In the genomic region with DNA sequence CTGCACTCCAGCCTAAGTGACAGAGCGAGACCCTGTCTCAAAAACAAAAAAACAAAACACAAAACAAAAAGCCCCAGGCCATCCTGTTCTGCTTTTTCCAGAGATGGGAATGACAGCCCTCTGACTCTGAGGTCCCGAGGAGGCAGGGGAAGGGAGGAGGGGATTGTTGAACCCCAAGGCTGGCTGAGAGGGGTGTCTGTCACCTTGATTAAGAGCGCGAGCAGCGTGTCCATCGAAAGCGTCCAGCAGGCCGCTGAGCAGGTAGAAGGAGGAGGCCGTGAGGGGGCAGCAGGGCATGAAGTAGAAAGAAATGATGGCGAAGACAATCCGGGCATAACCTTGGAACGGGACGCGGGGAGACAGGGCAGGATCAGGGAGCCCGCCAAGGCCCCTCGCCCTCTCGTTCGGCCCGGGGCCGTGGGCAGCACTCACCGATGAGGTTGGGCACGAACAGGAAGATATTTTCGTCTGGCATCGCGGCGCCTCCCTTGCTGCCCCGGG, we compare ENCODE assay signal across 8 cellular contexts. TPM values are rescaled to one million over a fixed set of nuclear protein-coding genes. Genes with fewer than 3 reads are reported as not detected.
DNase-seq lines count a peak whose midpoint lies in the region; ATAC-seq, FAIRE-seq and TF ChIP-seq lines count a peak whose summit lies in the region.

No MANE protein-coding gene starts in this region.

- RAD21 ChIA-PET in GM12878 (lab: Charles Lee; ENCODE audit: unreplicated experiment) = no interaction called here

- no peaks in the 10 kb centered on the region for H4K20me1 ChIP-seq in GM12878 (ENCODE audit: control insufficient read depth, insufficient read depth)

- no peak for TF ChIP-seq RAD21 in GM12878 (IDR thresholded peaks at IDR 0.05; ENCODE audit: insufficient read depth, low read depth, low read length)

- H3K4me2 ChIP-seq in GM12878 (ENCODE audit: control insufficient read depth, insufficient read depth) = peak overlapping the region; percentile 48

- CTCF ChIA-PET in GM12878 (lab: Yijun Ruan, JAX) = interaction anchor here (0.6 to 1.5 kb wide), 2 partner anchors 15 to 164 kb away, joined by 3 to 6 read pairs; no protein-coding TSS in a partner anchor

- BruUV-seq in GM12878 (replicated peaks; lab: Mats Ljungman, UMichigan) = TSS peak; percentile 88

- whole genome bisulfite sequencing in GM12878 (ENCODE audit: insufficient coverage, insufficient replicate concordance, low lambda C conversion rate, missing lambda C conversion rate) = under 1% methylated on average over 27 of the region's 27 CpGs

- peak overlapping the region; percentile 81 for H3K4me3 ChIP-seq in Jurkat, Clone E6-1 (ENCODE audit: low read length)
- H3K4me3 ChIP-seq in GM12878 = peak overlapping the region; percentile 92
- H3K4me3 ChIP-seq in kidney epithelial cell (ENCODE audit: low read depth, low read length) = peak overlapping the region; percentile 85

- no peaks in the 10 kb centered on the region for H3K9me3 ChIP-seq in GM12878 (replicated peaks; ENCODE audit: control insufficient read depth, insufficient read depth, low read length)

- H3K27me3 ChIP-seq in GM12878 (replicated peaks in 1 of 2; ENCODE audit: control insufficient read depth in 2 of 2, insufficient read depth in 2 of 2, low read length in 1 of 2) (0 out of 4 replicates have a peak, but pooled peaks cover 0 to 1% of the 10 kb centered on the region in 2 experiments), kidney epithelial cell (ENCODE audit: control insufficient read depth, insufficient read depth, low read length) (no peaks in the 10 kb centered on the region)

- TF ChIP-seq EP300 in GM12878 (IDR thresholded peaks at IDR 0.05; ENCODE audit: borderline replicate concordance in 1 of 2, control insufficient read depth in 1 of 2, low read depth in 2 of 2, low read length in 2 of 2) = no peak

- DNase-seq in NCI-H1105 treated with DMSO at 0.1 percent for 48 hours (lab: John Stamatoyannopoulos, UW) = peak; percentile 8
- no peak for DNase-seq in NCI-H1105 (lab: John Stamatoyannopoulos, UW)
- no peak for DNase-seq in Jurkat, Clone E6-1 (ENCODE audit: low read depth, low spot score)
- DNase-seq in GM12878 (ENCODE audit: low read depth, low spot score) = no peak
- no peak for DNase-seq in kidney epithelial cell (ENCODE audit: low read depth)
- peak; percentile 20 for DNase-seq in stimulated activated naive CD8-positive, alpha-beta T cell treated with anti-CD3 and anti-CD28 coated beads, Interleukin-15, Interleukin-2, amounts not matched to agents 100 U/mL and 50 U/mL, for 24 hours
- no peak for DNase-seq in inferior parietal cortex (ENCODE audit: extremely low spot score)

- no peak for FAIRE-seq in GM12878 (lab: Jason Lieb, UNC)

- peak in 1 of 3 experiments; percentile 32; a peak in 1 of 6 replicates for TF ChIP-seq CTCF in GM12878 (IDR thresholded peaks at IDR 0.05 in 2 of 3, conservative IDR thresholded peaks at IDR 0.05 in 1 of 3; ENCODE audit: control insufficient read depth in 2 of 3, extremely low read depth in 1 of 3, insufficient read depth in 1 of 3, low read depth in 3 of 3, low read length in 3 of 3)
- peak; percentile 34 for TF ChIP-seq CTCF in kidney epithelial cell (IDR thresholded peaks at IDR 0.05; ENCODE audit: insufficient read depth, low read length, poor library complexity, severe bottlenecking)

- peak overlapping the region; percentile 100 for H2AFZ ChIP-seq in GM12878 (ENCODE audit: control insufficient read depth, low read depth, low read length)

- ATAC-seq in GM12878 (peak; percentile 24), GM21717 (IDR thresholded peaks at IDR 0.05; ENCODE audit: unreplicated experiment) (no peak)
- no peak for ATAC-seq in stimulated activated naive CD8-positive, alpha-beta T cell treated with anti-CD3 and anti-CD28 coated beads, Interleukin-15, Interleukin-2, amounts not matched to agents 100 U/mL and 50 U/mL, for 24 hours

- no peak for TF ChIP-seq POLR2A in GM12878 (IDR thresholded peaks at IDR 0.05; ENCODE audit: low read depth, low read length)

- peaks cover 7% of the 10 kb centered on the region for H3K79me2 ChIP-seq in GM12878 (ENCODE audit: control insufficient read depth, insufficient read depth, low read length)

- intact Hi-C loops in GM12878 (cut with micrococcal nuclease; ENCODE audit: unreplicated experiment) = loop anchor here (5.0 to 10.0 kb wide), 2 partner anchors 40 to 62 kb away; partner anchors contain the start of genes KCTD13 and MVP

- H3K9ac ChIP-seq in GM12878 (ENCODE audit: control insufficient read depth, insufficient read depth, low read length) = peak overlapping the region; percentile 77

- H3K4me1 ChIP-seq in GM12878 (ENCODE audit: control insufficient read depth, insufficient read depth, low read length) = peaks cover 4% of the 10 kb centered on the region

- H3K36me3 ChIP-seq in GM12878 (ENCODE audit: control insufficient read depth in 2 of 2, insufficient read depth in 2 of 2, low read length in 1 of 2) (peaks cover 0 to 3% of the 10 kb centered on the region in 2 experiments; a peak in 2 of 4 replicates), kidney epithelial cell (ENCODE audit: control insufficient read depth, insufficient read depth, low read length) (no peaks in the 10 kb centered on the region)

- in situ Hi-C loops in GM12878 (cut with MboI) = no loop called here

- H3K27ac ChIP-seq in GM12878 (ENCODE audit: control insufficient read depth, insufficient read depth) = peak overlapping the region; percentile 95; the same call in 1 of the 2 replicates

- SMC1A ChIA-PET in GM12878 (lab: Charles Lee; ENCODE audit: uncharacterized antibody, unreplicated experiment) = interaction anchor here (0.6 to 1.2 kb wide), 2 partner anchors 44 to 46 kb away, joined by 3 read pairs; no protein-coding TSS in a partner anchor

- POLR2A ChIA-PET in GM12878 (lab: Charles Lee) = interaction anchor here (1.5 kb wide), 1 partner anchor 42 kb away, joined by 6 read pairs; the partner anchor contains the start of gene MVP

RNA-seq across cellular contexts. Expression of gene CDIPT, which starts 0.6 kb away (rescaled TPM):
- polyA plus RNA-seq in Jurkat, Clone E6-1 (2012; ENCODE audit: insufficient read depth, insufficient read length) = 66.3 TPM
- 23.6 and 25.0 TPM in 2 replicates for total RNA-seq in GM12878 (2013; cell fraction: nucleolus; rRNA removed)
- total RNA-seq in GM12878 (2014; rRNA removed) = 33.2 and 35.4 TPM in 2 replicates
- total RNA-seq in GM12878 (2014; rRNA removed; fragmentation: Illumina TruSeq; extraction: Trizol) = 9.6 and 10.5 TPM in 2 replicates
- total RNA-seq in GM12878 (2021) = 31.4 and 34.1 TPM in 2 replicates
- polyA plus RNA-seq in GM12878 (2011; ENCODE audit: low read depth) = 11.5 TPM
- polyA plus RNA-seq in GM12878 (2011; rRNA removed) = 14.5 and 26.2 TPM in 2 replicates
- 41.9 and 52.6 TPM in 2 replicates for polyA plus RNA-seq in GM12878 (2011; cell fraction: cytosol; rRNA removed)
- polyA plus RNA-seq in GM12878 (2011; cell fraction: nucleus; rRNA removed) = 36.4 and 39.8 TPM in 2 replicates
- polyA plus RNA-seq in GM12878 (2012) = 28.7 and 30.8 TPM in 2 replicates
- polyA plus RNA-seq in GM12878 (2014; fragmentation: Illumina TruSeq; extraction: Trizol) = 6.8 and 15.5 TPM in 2 replicates
- polyA plus RNA-seq in GM12878 (2014; fragmentation: Nextera tagmentation; extraction: Ambion mirVana) = 1 to 10 TPM in 1 of 2 experiments, under 1 TPM in 1; 0.87 to 3.5 TPM
- 33.1 and 33.2 TPM in 2 replicates for polyA plus RNA-seq in GM12878 (2014; rRNA removed)
- polyA plus RNA-seq in GM12878 (2016; fragmentation: Nextera tagmentation; extraction: Ambion mirVana) = 10 to 100 TPM; 28.1 to 36.4 TPM
- 21.6 and 34.8 TPM in 2 replicates for polyA minus RNA-seq in GM12878 (2011; rRNA and poly(A)+ RNA removed)
- 18.7 and 20.5 TPM in 2 replicates for polyA minus RNA-seq in GM12878 (2011; cell fraction: cytosol; rRNA and poly(A)+ RNA removed)
- polyA minus RNA-seq in GM12878 (2011; cell fraction: nucleus; rRNA and poly(A)+ RNA removed) = 11.2 and 15.9 TPM in 2 replicates
- total RNA-seq in kidney epithelial cell = 83.9 and 85.2 TPM in 2 replicates

RNA-seq across cellular contexts. Expression of gene SEZ6L2, which starts 36.9 kb away (rescaled TPM):
- polyA plus RNA-seq in Jurkat, Clone E6-1 (2012; ENCODE audit: insufficient read depth, insufficient read length) = 3.0 TPM
- total RNA-seq in GM12878 (2013; cell fraction: nucleolus; rRNA removed) = not detected in 2 replicates
- total RNA-seq in GM12878 (2014; rRNA removed) (0.06 TPM in 1 of 2 replicates, not detected in the other), GM12878 (2014; rRNA removed; fragmentation: Illumina TruSeq; extraction: Trizol) (not detected in 2 replicates), GM12878 (2021) (0.37 and 0.49 TPM in 2 replicates), kidney epithelial cell (26.2 and 30.4 TPM in 2 replicates)
- polyA plus RNA-seq in GM12878 (2011; ENCODE audit: low read depth) = not detected
- polyA plus RNA-seq in GM12878 (2011; rRNA removed) (not detected in 2 replicates), GM12878 (2014; fragmentation: Illumina TruSeq; extraction: Trizol) (not detected in 2 replicates), GM12878 (2014; fragmentation: Nextera tagmentation; extraction: Ambion mirVana) (not detected), GM12878 (2014; rRNA removed) (not detected in 2 replicates), GM12878 (2016; fragmentation: Nextera tagmentation; extraction: Ambion mirVana) (not detected)
- polyA plus RNA-seq in GM12878 (2011; cell fraction: cytosol; rRNA removed) = not detected in 2 replicates
- not detected in 2 replicates for polyA plus RNA-seq in GM12878 (2011; cell fraction: nucleus; rRNA removed)
- polyA plus RNA-seq in GM12878 (2012) = not detected in 2 replicates
- not detected in 2 replicates for polyA minus RNA-seq in GM12878 (2011; rRNA and poly(A)+ RNA removed)
- 0.83 and 1.2 TPM in 2 replicates for polyA minus RNA-seq in GM12878 (2011; cell fraction: cytosol; rRNA and poly(A)+ RNA removed)
- not detected in 2 replicates for polyA minus RNA-seq in GM12878 (2011; cell fraction: nucleus; rRNA and poly(A)+ RNA removed)

RNA-seq across cellular contexts. Expression of gene ASPHD1, which starts 37.9 kb away (rescaled TPM):
- 5.9 TPM for polyA plus RNA-seq in Jurkat, Clone E6-1 (2012; ENCODE audit: insufficient read depth, insufficient read length)
- not detected in 2 replicates for total RNA-seq in GM12878 (2013; cell fraction: nucleolus; rRNA removed)
- total RNA-seq in GM12878 (2014; rRNA removed) (not detected in 2 replicates), GM12878 (2014; rRNA removed; fragmentation: Illumina TruSeq; extraction: Trizol) (not detected in 2 replicates), GM12878 (2021) (not detected in 2 replicates), kidney epithelial cell (10.2 and 12.5 TPM in 2 replicates)
- not detected for polyA plus RNA-seq in GM12878 (2011; ENCODE audit: low read depth)
- polyA plus RNA-seq in GM12878 (2011; rRNA removed) (not detected in 2 replicates), GM12878 (2014; fragmentation: Illumina TruSeq; extraction: Trizol) (not detected in 2 replicates), GM12878 (2014; fragmentation: Nextera tagmentation; extraction: Ambion mirVana) (not detected), GM12878 (2014; rRNA removed) (not detected in 2 replicates), GM12878 (2016; fragmentation: Nextera tagmentation; extraction: Ambion mirVana) (not detected)
- polyA plus RNA-seq in GM12878 (2011; cell fraction: cytosol; rRNA removed) = not detected in 2 replicates
- not detected in 2 replicates for polyA plus RNA-seq in GM12878 (2011; cell fraction: nucleus; rRNA removed)
- 0.07 and 0.11 TPM in 2 replicates for polyA plus RNA-seq in GM12878 (2012)
- not detected in 2 replicates for polyA minus RNA-seq in GM12878 (2011; rRNA and poly(A)+ RNA removed)
- polyA minus RNA-seq in GM12878 (2011; cell fraction: cytosol; rRNA and poly(A)+ RNA removed) = not detected in 2 replicates
- polyA minus RNA-seq in GM12878 (2011; cell fraction: nucleus; rRNA and poly(A)+ RNA removed) = not detected in 2 replicates

RNA-seq across cellular contexts. Expression of gene MVP, which starts 42.2 kb away (rescaled TPM):
- 3.6 TPM for polyA plus RNA-seq in Jurkat, Clone E6-1 (2012; ENCODE audit: insufficient read depth, insufficient read length)
- 84.4 and 84.6 TPM in 2 replicates for total RNA-seq in GM12878 (2013; cell fraction: nucleolus; rRNA removed)
- total RNA-seq in GM12878 (2014; rRNA removed) = 60.2 and 67.9 TPM in 2 replicates
- 28.1 and 28.9 TPM in 2 replicates for total RNA-seq in GM12878 (2014; rRNA removed; fragmentation: Illumina TruSeq; extraction: Trizol)
- total RNA-seq in GM12878 (2021) = 62.5 and 62.7 TPM in 2 replicates
- 32.9 TPM for polyA plus RNA-seq in GM12878 (2011; ENCODE audit: low read depth)
- polyA plus RNA-seq in GM12878 (2011; rRNA removed) = 26.8 and 74.2 TPM in 2 replicates
- 59.9 and 79.0 TPM in 2 replicates for polyA plus RNA-seq in GM12878 (2011; cell fraction: cytosol; rRNA removed)
- 152 and 155 TPM in 2 replicates for polyA plus RNA-seq in GM12878 (2011; cell fraction: nucleus; rRNA removed)
- polyA plus RNA-seq in GM12878 (2012) = 54.3 and 57.3 TPM in 2 replicates
- polyA plus RNA-seq in GM12878 (2014; fragmentation: Illumina TruSeq; extraction: Trizol) = 18.5 and 37.3 TPM in 2 replicates
- 1 to 10 TPM in 1 of 2 experiments, under 1 TPM in 1; 0.98 to 1.2 TPM for polyA plus RNA-seq in GM12878 (2014; fragmentation: Nextera tagmentation; extraction: Ambion mirVana)
- 46.7 and 56.9 TPM in 2 replicates for polyA plus RNA-seq in GM12878 (2014; rRNA removed)
- 10 to 100 TPM; 63.5 to 64.6 TPM for polyA plus RNA-seq in GM12878 (2016; fragmentation: Nextera tagmentation; extraction: Ambion mirVana)
- polyA minus RNA-seq in GM12878 (2011; rRNA and poly(A)+ RNA removed) = 183 and 191 TPM in 2 replicates
- 59.3 and 71.4 TPM in 2 replicates for polyA minus RNA-seq in GM12878 (2011; cell fraction: cytosol; rRNA and poly(A)+ RNA removed)
- polyA minus RNA-seq in GM12878 (2011; cell fraction: nucleus; rRNA and poly(A)+ RNA removed) = 47.4 and 71.8 TPM in 2 replicates
- 194 and 209 TPM in 2 replicates for total RNA-seq in kidney epithelial cell

RNA-seq across cellular contexts. Expression of gene PAGR1, which starts 46.5 kb away (rescaled TPM):
- polyA plus RNA-seq in Jurkat, Clone E6-1 (2012; ENCODE audit: insufficient read depth, insufficient read length) = 64.3 TPM
- 18.3 and 23.4 TPM in 2 replicates for total RNA-seq in GM12878 (2013; cell fraction: nucleolus; rRNA removed)
- total RNA-seq in GM12878 (2014; rRNA removed) = 31.5 and 33.4 TPM in 2 replicates
- 15.0 and 19.6 TPM in 2 replicates for total RNA-seq in GM12878 (2014; rRNA removed; fragmentation: Illumina TruSeq; extraction: Trizol)
- 26.5 and 27.2 TPM in 2 replicates for total RNA-seq in GM12878 (2021)
- 8.9 TPM for polyA plus RNA-seq in GM12878 (2011; ENCODE audit: low read depth)
- polyA plus RNA-seq in GM12878 (2011; rRNA removed) = 14.9 and 16.0 TPM in 2 replicates
- 20.7 and 21.3 TPM in 2 replicates for polyA plus RNA-seq in GM12878 (2011; cell fraction: cytosol; rRNA removed)
- 10.5 and 13.7 TPM in 2 replicates for polyA plus RNA-seq in GM12878 (2011; cell fraction: nucleus; rRNA removed)
- polyA plus RNA-seq in GM12878 (2012) = 19.7 and 20.0 TPM in 2 replicates
- polyA plus RNA-seq in GM12878 (2014; fragmentation: Illumina TruSeq; extraction: Trizol) = 4.4 and 11.5 TPM in 2 replicates
- polyA plus RNA-seq in GM12878 (2014; fragmentation: Nextera tagmentation; extraction: Ambion mirVana) = 1 to 10 TPM; 1.1 to 5.5 TPM
- polyA plus RNA-seq in GM12878 (2014; rRNA removed) = 29.6 and 34.5 TPM in 2 replicates
- 10 to 100 TPM; 44.6 to 57.7 TPM for polyA plus RNA-seq in GM12878 (2016; fragmentation: Nextera tagmentation; extraction: Ambion mirVana)
- polyA minus RNA-seq in GM12878 (2011; rRNA and poly(A)+ RNA removed) = 2.5 and 5.9 TPM in 2 replicates
- 5.0 and 8.2 TPM in 2 replicates for polyA minus RNA-seq in GM12878 (2011; cell fraction: cytosol; rRNA and poly(A)+ RNA removed)
- 6.3 and 9.0 TPM in 2 replicates for polyA minus RNA-seq in GM12878 (2011; cell fraction: nucleus; rRNA and poly(A)+ RNA removed)
- 40.1 and 53.9 TPM in 2 replicates for total RNA-seq in kidney epithelial cell

Comparison
In these comparisons a context has a peak if more than half of its experiments do, and no peak if none do; other contexts are left out.
1. DNase-seq: peak in NCI-H1105 treated with DMSO at 0.1 percent for 48 hours (single experiment) and stimulated activated naive CD8-positive, alpha-beta T cell treated with anti-CD3 and anti-CD28 coated beads, Interleukin-15, Interleukin-2, amounts not matched to agents 100 U/mL and 50 U/mL, for 24 hours (single experiment); none in NCI-H1105 (single experiment), Jurkat, Clone E6-1 (single experiment), GM12878 (single experiment), kidney epithelial cell (single experiment) and inferior parietal cortex (single experiment).
2. RNA of gene SEZ6L2, which starts 36.9 kb away (total RNA-seq): 26.2 to 30.4 TPM in kidney epithelial cell; 0.06 to 0.49 TPM in GM12878; every median in the first group is over 10 times any median in the second.
3. Peak in every context shown above with its lines, with median percentiles within 50 percentile points of each other: H3K4me3 ChIP-seq.